ENCODE assay signal across 19 cellular contexts in genomic region chr9:84935528-84936117, GRCh38.
DNase-seq lines count a peak whose midpoint lies in the region; ATAC-seq and TF ChIP-seq lines count a peak whose summit lies in the region.
"Had no signal": no experiment of that assay in that cellular context is flagged by ENCODE, and none has a peak within 500 bp of the region (broad histone marks: within the 10 kb centered on the region; RNA-seq: fewer than 3 reads in every experiment).

No MANE protein-coding gene starts in this region.

- H3K4me3 Mint-ChIP-seq in brain = no peak overlapping the region
- H3K4me3 Mint-ChIP-seq in stimulated activated naive B cell treated with anti-CD40 and anti-IgM and Interleukin-4, amounts not matched to agents 10 μg/mL and 1 μg/mL and 100 μg/mL, for 72 hours = no peak overlapping the region
- H3K4me3 Mint-ChIP-seq: CD14-positive monocyte had no signal

- H3K36me3 Mint-ChIP-seq in brain = peaks cover 8% of the 10 kb centered on the region
- no peaks in the 10 kb centered on the region for H3K36me3 Mint-ChIP-seq in stimulated activated naive B cell treated with anti-CD40 and anti-IgM and Interleukin-4, amounts not matched to agents 10 μg/mL and 1 μg/mL and 100 μg/mL, for 72 hours
- H3K36me3 Mint-ChIP-seq: CD14-positive monocyte had no signal

- peak; percentile 55 for ATAC-seq in GM18520 (IDR thresholded peaks at IDR 0.05; ENCODE audit: unreplicated experiment)
- ATAC-seq in HG02870 (IDR thresholded peaks at IDR 0.05; ENCODE audit: unreplicated experiment) = peak; percentile 53
- peak; percentile 29 to 64 for ATAC-seq in stimulated activated naive B cell treated with anti-CD40 and anti-IgM and Interleukin-4, amounts not matched to agents 10 μg/mL and 1 μg/mL and 100 μg/mL, for 72 hours (replicated peaks)
- ATAC-seq in GM21576 (IDR thresholded peaks at IDR 0.05; ENCODE audit: unreplicated experiment) = no peak
- no peak for ATAC-seq in GM19328 (IDR thresholded peaks at IDR 0.05; ENCODE audit: unreplicated experiment)
- ATAC-seq: A549, SK-N-SH treated with all-trans-retinoic acid at 6 μM for 48 hours had no signal

- no peak overlapping the region for H3K4me3 ChIP-seq in BE2C (ENCODE audit: low read depth, low read length)
- H3K4me3 ChIP-seq: A549 had no signal

- no peaks in the 10 kb centered on the region for H3K27me3 Mint-ChIP-seq in brain
- H3K27me3 Mint-ChIP-seq in stimulated activated naive B cell treated with anti-CD40 and anti-IgM and Interleukin-4, amounts not matched to agents 10 μg/mL and 1 μg/mL and 100 μg/mL, for 72 hours = no peaks in the 10 kb centered on the region

- H3K4me1 ChIP-seq in BE2C = no peaks in the 10 kb centered on the region
- H3K4me1 ChIP-seq: A549 had no signal

- TF ChIP-seq CTCF in brain (conservative IDR thresholded peaks at IDR 0.05) = no peak
- TF ChIP-seq CTCF in BE2C (IDR thresholded peaks at IDR 0.05; ENCODE audit: low read depth, low read length) = no peak

- H3K36me3 ChIP-seq in BE2C = no peaks in the 10 kb centered on the region

- no peaks in the 10 kb centered on the region for H3K9me3 Mint-ChIP-seq in brain
- H3K9me3 Mint-ChIP-seq in stimulated activated naive B cell treated with anti-CD40 and anti-IgM and Interleukin-4, amounts not matched to agents 10 μg/mL and 1 μg/mL and 100 μg/mL, for 72 hours = no peaks in the 10 kb centered on the region

- DNase-seq in stimulated activated naive B cell treated with anti-CD40 and anti-IgM and Interleukin-4, amounts not matched to agents 10 μg/mL and 1 μg/mL and 100 μg/mL, for 72 hours = no peak
- DNase-seq in BE2C = no peak
- no peak for DNase-seq in stimulated activated CD4-positive, alpha-beta T cell treated with anti-CD3 and anti-CD28 coated beads, Interleukin-2, amount 100 ng/mL, for 48 hours
- DNase-seq: GOT3, IMR-90, Kasumi-1, MV-4-11, NCI-H1436, NCI-H2081 treated with DMSO at 0.1 percent for 48 hours, NCI-H524, SHP77 had no signal

- H3K27ac Mint-ChIP-seq in brain = peak overlapping the region in 3 of 5 experiments; percentile 93 to 98 (median 98)
- H3K27ac Mint-ChIP-seq in stimulated activated naive B cell treated with anti-CD40 and anti-IgM and Interleukin-4, amounts not matched to agents 10 μg/mL and 1 μg/mL and 100 μg/mL, for 72 hours = no peak overlapping the region
- H3K27ac Mint-ChIP-seq: CD14-positive monocyte had no signal

- no peaks in the 10 kb centered on the region for H3K9me3 ChIP-seq in BE2C
- H3K9me3 ChIP-seq: A549 had no signal

- H3K27me3 ChIP-seq in BE2C = no peaks in the 10 kb centered on the region

- peaks cover 90% of the 10 kb centered on the region for H3K4me1 Mint-ChIP-seq in brain
- peaks cover 0 to 7% of the 10 kb centered on the region in 2 donors for H3K4me1 Mint-ChIP-seq in stimulated activated naive B cell treated with anti-CD40 and anti-IgM and Interleukin-4, amounts not matched to agents 10 μg/mL and 1 μg/mL and 100 μg/mL, for 72 hours
- H3K4me1 Mint-ChIP-seq: CD14-positive monocyte had no signal

Comparison
In these comparisons a context has a peak if more than half of its experiments do, and no peak if none do; other contexts are left out.
1. ATAC-seq: peak in GM18520 (single experiment), HG02870 (single experiment) and stimulated activated naive B cell treated with anti-CD40 and anti-IgM and Interleukin-4, amounts not matched to agents 10 μg/mL and 1 μg/mL and 100 μg/mL, for 72 hours (2 of 2); none in GM21576 (single experiment) and GM19328 (single experiment).